Comparison of ENCODE assay signal across 18 cellular contexts in the genomic region with DNA sequence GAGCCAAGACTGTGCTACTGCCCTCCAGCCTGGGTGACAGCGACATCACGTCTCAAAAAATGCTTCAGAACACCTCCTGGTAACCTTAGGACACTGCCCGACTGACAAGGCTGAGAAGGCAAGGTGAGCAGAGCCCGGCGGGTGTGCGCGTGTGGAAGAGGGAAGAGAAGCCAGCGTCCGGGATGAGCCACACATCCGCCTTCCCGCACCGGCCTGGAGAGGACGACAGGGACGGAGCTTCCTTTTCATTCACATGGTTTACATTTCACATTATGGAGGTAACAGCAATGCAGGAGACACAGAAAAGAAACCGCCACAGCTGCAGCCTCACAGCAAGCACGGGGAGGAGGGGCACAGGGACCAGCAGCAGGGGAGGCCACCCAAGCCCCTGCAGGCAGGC. TPM values are rescaled to one million over a fixed set of nuclear protein-coding genes. Genes with fewer than 3 reads are reported as not detected.
DNase-seq lines count a peak whose midpoint lies in the region; ATAC-seq and TF ChIP-seq lines count a peak whose summit lies in the region.
"Had no signal": no experiment of that assay in that cellular context is flagged by ENCODE, and none has a peak within 500 bp of the region (broad histone marks: within the 10 kb centered on the region; RNA-seq: fewer than 3 reads in every experiment).

No MANE protein-coding gene starts in this region.

- no peak overlapping the region for H3K4me3 Mint-ChIP-seq in mesothelial cell of epicardium
- no peak overlapping the region for H3K4me3 Mint-ChIP-seq in stimulated activated naive CD8-positive, alpha-beta T cell treated with anti-CD3 and anti-CD28 coated beads, Interleukin-15, amount 100 ng/mL, for 72 hours
- H3K4me3 Mint-ChIP-seq: CD4-positive, CD25-positive, alpha-beta regulatory T cell; CD8-positive, alpha-beta memory T cell had no signal

- intact Hi-C loops in dorsolateral prefrontal cortex (cut with DNase I): no loop called here

- H3K9me3 Mint-ChIP-seq in mesothelial cell of epicardium: peaks cover 4% of the 10 kb centered on the region
- no peaks in the 10 kb centered on the region for H3K9me3 Mint-ChIP-seq in stimulated activated naive CD8-positive, alpha-beta T cell treated with anti-CD3 and anti-CD28 coated beads, Interleukin-15, amount 100 ng/mL, for 72 hours
- H3K9me3 Mint-ChIP-seq: CD4-positive, CD25-positive, alpha-beta regulatory T cell; CD8-positive, alpha-beta memory T cell had no signal

- no peaks in the 10 kb centered on the region for H3K4me1 Mint-ChIP-seq in mesothelial cell of epicardium
- peaks cover 8% of the 10 kb centered on the region for H3K4me1 Mint-ChIP-seq in stimulated activated naive CD8-positive, alpha-beta T cell treated with anti-CD3 and anti-CD28 coated beads, Interleukin-15, amount 100 ng/mL, for 72 hours

- H3K27ac Mint-ChIP-seq in mesothelial cell of epicardium: peak overlapping the region; percentile 50
- peak overlapping the region; percentile 13 to 49 for H3K27ac Mint-ChIP-seq in stimulated activated naive CD8-positive, alpha-beta T cell treated with anti-CD3 and anti-CD28 coated beads, Interleukin-15, amount 100 ng/mL, for 72 hours
- H3K27ac Mint-ChIP-seq: CD4-positive, CD25-positive, alpha-beta regulatory T cell; CD8-positive, alpha-beta memory T cell had no signal

- DNase-seq in dorsolateral prefrontal cortex (no peak), mesothelial cell of epicardium (ENCODE audit: low spot score in 2 of 2, unreplicated experiment in 2 of 2) (no peak), medulla oblongata (ENCODE audit: extremely low spot score) (no peak), NCI-H748 treated with DMSO at 0.1 percent for 48 hours (lab: John Stamatoyannopoulos, UW) (no peak), epidermal melanocyte (ENCODE audit: insufficient read length, low spot score) (no peak)
- DNase-seq in stimulated activated naive CD8-positive, alpha-beta T cell treated with anti-CD3 and anti-CD28 coated beads, Interleukin-15, amount 100 ng/mL, for 72 hours: no peak
- DNase-seq: ACHN; BE2C; C1 segment of cervical spinal cord; CD4-positive, CD25-positive, alpha-beta regulatory T cell; CD8-positive, alpha-beta memory T cell; COR-L47; DMS 273 treated with DMSO at 0.1 percent for 48 hours; GOT3; H7; IMR-90 had no signal

- H3K27me3 ChIP-seq in dorsolateral prefrontal cortex: no peaks in the 10 kb centered on the region
- H3K27me3 ChIP-seq: BE2C had no signal

- TF ChIP-seq CTCF in dorsolateral prefrontal cortex (IDR thresholded peaks at IDR 0.05 in 54 of 56, conservative IDR thresholded peaks at IDR 0.05 in 2 of 56; ENCODE audit: low read depth in 1 of 56, partially characterized antibody in 56 of 56): no peak
- no peak for TF ChIP-seq CTCF in mesothelial cell of epicardium (IDR thresholded peaks at IDR 0.05; ENCODE audit: unreplicated experiment)

- peaks cover 30% of the 10 kb centered on the region for H3K36me3 Mint-ChIP-seq in mesothelial cell of epicardium

- no peak for ATAC-seq in stimulated activated naive CD8-positive, alpha-beta T cell treated with anti-CD3 and anti-CD28 coated beads, Interleukin-15, amount 100 ng/mL, for 72 hours
- ATAC-seq: HCT116 had no signal

- H3K27me3 Mint-ChIP-seq in mesothelial cell of epicardium (ENCODE audit: low read depth): no peaks in the 10 kb centered on the region
- H3K27me3 Mint-ChIP-seq in stimulated activated naive CD8-positive, alpha-beta T cell treated with anti-CD3 and anti-CD28 coated beads, Interleukin-15, amount 100 ng/mL, for 72 hours: no peaks in the 10 kb centered on the region
- H3K27me3 Mint-ChIP-seq: CD4-positive, CD25-positive, alpha-beta regulatory T cell; CD8-positive, alpha-beta memory T cell had no signal

- H3K27ac ChIP-seq in angular gyrus (ENCODE audit: low read depth, low read length) (peak overlapping the region; percentile 58), dorsolateral prefrontal cortex (peak overlapping the region in 37 of 59 donors; percentile 12 to 80 (median 52))

- peak overlapping the region in 1 of 59 donors; percentile 6 for H3K4me3 ChIP-seq in dorsolateral prefrontal cortex

RNA-seq across cellular contexts. Expression of a gene that starts 16.5 kb away (rescaled TPM):
- total RNA-seq in dorsolateral prefrontal cortex (100 to 1,000 TPM in 118 of 120 experiments, 10 to 100 TPM in 2; 85.9 to 195 (median 142) TPM), mesothelial cell of epicardium (27.8 to 29.8 TPM (median 29.7 TPM) in 3 replicates)

RNA-seq across cellular contexts. Expression of a gene that starts 16.6 kb away (rescaled TPM):
- total RNA-seq in dorsolateral prefrontal cortex (1 to 10 TPM in 79 of 120 experiments, under 1 TPM in 40, not detected in 1; 0.27 to 3.7 (median 1.2) TPM), mesothelial cell of epicardium (0.34 to 0.63 TPM (median 0.35 TPM) in 3 replicates)
- total RNA-seq: CD8-positive, alpha-beta memory T cell; H7; IMR-90 had no signal

RNA-seq across cellular contexts. Expression of a gene that starts 16.9 kb away (rescaled TPM):
- total RNA-seq in dorsolateral prefrontal cortex: 10 to 100 TPM; 13.0 to 36.9 (median 23.5) TPM
- total RNA-seq in mesothelial cell of epicardium: 21.3 to 24.1 TPM (median 23.1 TPM) in 3 replicates

RNA-seq across cellular contexts. Expression of a gene that starts 27.3 kb away (rescaled TPM):
- total RNA-seq in dorsolateral prefrontal cortex: 10 to 100 TPM; 29.7 to 55.7 (median 39.2) TPM
- total RNA-seq in mesothelial cell of epicardium: 62.9 to 65.3 TPM (median 63.6 TPM) in 3 replicates

RNA-seq across cellular contexts. Expression of a gene that starts 27.7 kb away (rescaled TPM):
- total RNA-seq in dorsolateral prefrontal cortex (10 to 100 TPM; 34.3 to 62.3 (median 48.9) TPM), mesothelial cell of epicardium (49.6 to 51.4 TPM (median 50.0 TPM) in 3 replicates)
